1 cellular context compared by ENCODE assay signal in genomic region chr3:40921251-40921650, GRCh38.
TF ChIP-seq lines count a peak whose summit lies in the region.

No MANE protein-coding gene starts in this region.

TF ChIP-seq in GM23338, 12 proteins besides CTCF, POLR2A, EP300 and RAD21 (continued from another document):
- TF ChIP-seq REST (IDR thresholded peaks at IDR 0.05; ENCODE audit: unreplicated experiment) (no peak), ETS1 (IDR thresholded peaks at IDR 0.05) (no peak), CREB1 (CRISPR knock-in tag; IDR thresholded peaks at IDR 0.05; ENCODE audit: low read depth) (no peak), ZNF462 (CRISPR knock-in tag; IDR thresholded peaks at IDR 0.05) (no peak), POLR2AphosphoS5 (IDR thresholded peaks at IDR 0.05; ENCODE audit: low read depth) (no peak), EZH2 (IDR thresholded peaks at IDR 0.05; ENCODE audit: low read depth, unreplicated experiment) (no peak), EZH2phosphoT487 (IDR thresholded peaks at IDR 0.05; ENCODE audit: unreplicated experiment) (no peak), NANOG (IDR thresholded peaks at IDR 0.05; ENCODE audit: borderline replicate concordance) (no peak), ZNF114 (CRISPR knock-in tag; IDR thresholded peaks at IDR 0.05) (no peak), JUNB (IDR thresholded peaks at IDR 0.05; ENCODE audit: unreplicated experiment) (no peak)
TF ChIP-seq in GM23338: peak in this region for 0.
